Comparison of ENCODE assay signal across 1 cellular context in the genomic region with DNA sequence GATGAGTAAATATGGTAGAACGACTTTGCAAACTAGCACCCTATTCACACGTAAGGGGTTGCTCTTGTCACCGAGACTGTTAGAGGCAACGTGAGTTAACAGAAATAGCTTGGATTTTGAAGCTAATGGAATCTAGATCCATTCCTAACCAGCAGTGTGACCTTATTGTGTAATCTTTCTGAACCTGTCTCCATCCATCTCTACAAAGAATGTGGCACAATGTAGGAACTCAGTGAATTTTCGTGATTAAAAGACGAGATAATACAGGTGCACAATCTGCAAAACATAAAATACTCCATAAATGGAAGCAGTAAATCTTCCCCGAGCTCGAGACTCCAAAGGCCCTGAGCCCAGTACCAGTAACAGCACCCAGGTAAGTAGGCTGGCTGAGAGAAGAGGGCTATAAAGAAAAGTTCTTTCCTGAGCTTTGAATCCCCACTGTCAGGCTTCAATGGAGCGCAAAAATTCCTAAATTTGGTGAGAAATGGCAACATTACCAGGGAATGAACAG.
TF ChIP-seq lines count a peak whose summit lies in the region.

No MANE protein-coding gene starts in this region.

TF ChIP-seq in K562, 482 proteins besides CTCF, POLR2A, EP300 and RAD21 (continued from another document and continues in another):
- peak in 1 of 2 experiments; percentile 43 for TF ChIP-seq AFF1 (IDR thresholded peaks at IDR 0.05; ENCODE audit: low read depth in 1 of 2, partially characterized antibody in 2 of 2)
- TF ChIP-seq DPF2 (IDR thresholded peaks at IDR 0.05): peak; percentile 43; the same call in 1 of the 2 replicates
- peak; percentile 97 for TF ChIP-seq ZNF589 (CRISPR knock-in tag; IDR thresholded peaks at IDR 0.05; ENCODE audit: low read depth)
- TF ChIP-seq, protein P1, sequence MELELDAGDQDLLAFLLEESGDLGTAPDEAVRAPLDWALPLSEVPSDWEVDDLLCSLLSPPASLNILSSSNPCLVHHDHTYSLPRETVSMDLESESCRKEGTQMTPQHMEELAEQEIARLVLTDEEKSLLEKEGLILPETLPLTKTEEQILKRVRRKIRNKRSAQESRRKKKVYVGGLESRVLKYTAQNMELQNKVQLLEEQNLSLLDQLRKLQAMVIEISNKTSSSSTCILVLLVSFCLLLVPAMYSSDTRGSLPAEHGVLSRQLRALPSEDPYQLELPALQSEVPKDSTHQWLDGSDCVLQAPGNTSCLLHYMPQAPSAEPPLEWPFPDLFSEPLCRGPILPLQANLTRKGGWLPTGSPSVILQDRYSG (tag; conservative IDR thresholded peaks at IDR 0.05; ENCODE audit: low read depth): peak; percentile 76
- TF ChIP-seq ZNF740 (CRISPR knock-in tag; IDR thresholded peaks at IDR 0.05): no peak
- TF ChIP-seq ZNF740 (tag; IDR thresholded peaks at IDR 0.05): peak in 1 of 2 experiments; percentile 40; a peak in 1 of 4 replicates
- TF ChIP-seq RBM14 (IDR thresholded peaks at IDR 0.05; ENCODE audit: borderline replicate concordance, insufficient read depth, low read depth, low read length): no peak
- peak; percentile 41 for TF ChIP-seq HDAC3 (IDR thresholded peaks at IDR 0.05; ENCODE audit: borderline replicate concordance, partially characterized antibody)
- peak; percentile 57; the same call in 1 of the 2 replicates for TF ChIP-seq RAD51 (IDR thresholded peaks at IDR 0.05; ENCODE audit: borderline replicate concordance, low read depth)
- TF ChIP-seq RBM22 (IDR thresholded peaks at IDR 0.05; ENCODE audit: low read depth, low read length, poor library complexity, severe bottlenecking): no peak
- TF ChIP-seq ZBTB1 (CRISPR knock-in tag; IDR thresholded peaks at IDR 0.05; ENCODE audit: borderline replicate concordance, low read depth): no peak
- TF ChIP-seq PHB2 (IDR thresholded peaks at IDR 0.05; ENCODE audit: low read depth): no peak
- no peak for TF ChIP-seq HMG20B (CRISPR knock-in tag; IDR thresholded peaks at IDR 0.05)
- TF ChIP-seq ID3 (CRISPR knock-in tag; IDR thresholded peaks at IDR 0.05): no peak
- peak; percentile 88 for TF ChIP-seq ID3 (tag; IDR thresholded peaks at IDR 0.05)
- TF ChIP-seq SRF (CRISPR knock-in tag; IDR thresholded peaks at IDR 0.05): no peak
- no peak for TF ChIP-seq PKNOX1 (IDR thresholded peaks at IDR 0.05)
- TF ChIP-seq ZNF277 (CRISPR knock-in tag; IDR thresholded peaks at IDR 0.05; ENCODE audit: borderline replicate concordance): no peak
- no peak for TF ChIP-seq E2F8 (IDR thresholded peaks at IDR 0.05; ENCODE audit: low read depth, partially characterized antibody)
- TF ChIP-seq ZNF239 (CRISPR knock-in tag; IDR thresholded peaks at IDR 0.05): no peak
- no peak for TF ChIP-seq RHOXF2B (CRISPR knock-in tag; conservative IDR thresholded peaks at IDR 0.05)
- peak; percentile 57; the same call in 1 of the 2 replicates for TF ChIP-seq BACH1 (tag; IDR thresholded peaks at IDR 0.05)
- TF ChIP-seq ZNF584 (CRISPR knock-in tag; IDR thresholded peaks at IDR 0.05; ENCODE audit: low read depth): no peak
- TF ChIP-seq, protein P2, sequence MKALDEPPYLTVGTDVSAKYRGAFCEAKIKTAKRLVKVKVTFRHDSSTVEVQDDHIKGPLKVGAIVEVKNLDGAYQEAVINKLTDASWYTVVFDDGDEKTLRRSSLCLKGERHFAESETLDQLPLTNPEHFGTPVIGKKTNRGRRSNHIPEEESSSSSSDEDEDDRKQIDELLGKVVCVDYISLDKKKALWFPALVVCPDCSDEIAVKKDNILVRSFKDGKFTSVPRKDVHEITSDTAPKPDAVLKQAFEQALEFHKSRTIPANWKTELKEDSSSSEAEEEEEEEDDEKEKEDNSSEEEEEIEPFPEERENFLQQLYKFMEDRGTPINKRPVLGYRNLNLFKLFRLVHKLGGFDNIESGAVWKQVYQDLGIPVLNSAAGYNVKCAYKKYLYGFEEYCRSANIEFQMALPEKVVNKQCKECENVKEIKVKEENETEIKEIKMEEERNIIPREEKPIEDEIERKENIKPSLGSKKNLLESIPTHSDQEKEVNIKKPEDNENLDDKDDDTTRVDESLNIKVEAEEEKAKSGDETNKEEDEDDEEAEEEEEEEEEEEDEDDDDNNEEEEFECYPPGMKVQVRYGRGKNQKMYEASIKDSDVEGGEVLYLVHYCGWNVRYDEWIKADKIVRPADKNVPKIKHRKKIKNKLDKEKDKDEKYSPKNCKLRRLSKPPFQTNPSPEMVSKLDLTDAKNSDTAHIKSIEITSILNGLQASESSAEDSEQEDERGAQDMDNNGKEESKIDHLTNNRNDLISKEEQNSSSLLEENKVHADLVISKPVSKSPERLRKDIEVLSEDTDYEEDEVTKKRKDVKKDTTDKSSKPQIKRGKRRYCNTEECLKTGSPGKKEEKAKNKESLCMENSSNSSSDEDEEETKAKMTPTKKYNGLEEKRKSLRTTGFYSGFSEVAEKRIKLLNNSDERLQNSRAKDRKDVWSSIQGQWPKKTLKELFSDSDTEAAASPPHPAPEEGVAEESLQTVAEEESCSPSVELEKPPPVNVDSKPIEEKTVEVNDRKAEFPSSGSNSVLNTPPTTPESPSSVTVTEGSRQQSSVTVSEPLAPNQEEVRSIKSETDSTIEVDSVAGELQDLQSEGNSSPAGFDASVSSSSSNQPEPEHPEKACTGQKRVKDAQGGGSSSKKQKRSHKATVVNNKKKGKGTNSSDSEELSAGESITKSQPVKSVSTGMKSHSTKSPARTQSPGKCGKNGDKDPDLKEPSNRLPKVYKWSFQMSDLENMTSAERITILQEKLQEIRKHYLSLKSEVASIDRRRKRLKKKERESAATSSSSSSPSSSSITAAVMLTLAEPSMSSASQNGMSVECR (CRISPR knock-in tag; IDR thresholded peaks at IDR 0.05): no peak
- no peak for TF ChIP-seq NR2F6 (CRISPR knock-in tag; IDR thresholded peaks at IDR 0.05)
- 0 out of 2 replicates have a peak, but pooled peaks have one; percentile 66 for TF ChIP-seq DIDO1 (tag; IDR thresholded peaks at IDR 0.05; ENCODE audit: low read depth)
- no peak for TF ChIP-seq GABPB2 (CRISPR knock-in tag; conservative IDR thresholded peaks at IDR 0.05)
- TF ChIP-seq KHSRP (IDR thresholded peaks at IDR 0.05): no peak
